In the genomic region with DNA sequence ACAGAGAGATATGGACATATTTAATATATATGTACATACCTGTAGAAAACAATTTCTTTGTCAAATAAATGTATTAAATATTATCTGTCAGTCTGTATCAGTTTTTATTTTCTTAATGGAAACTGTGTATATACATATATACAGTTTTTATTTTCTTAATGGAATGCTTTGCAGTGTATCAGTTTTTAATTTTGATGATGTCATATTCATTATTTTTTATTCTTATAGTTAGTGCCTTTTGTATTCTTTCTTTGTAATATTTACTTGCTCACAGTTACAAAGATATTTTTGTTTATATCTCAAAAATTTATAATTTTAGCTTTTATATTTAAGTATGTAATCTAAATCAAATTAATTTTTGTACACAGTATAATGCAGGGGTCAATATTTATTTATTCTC, we compare ENCODE assay signal across 1 cellular context.
TF ChIP-seq lines count a peak whose summit lies in the region.

No MANE protein-coding gene starts in this region.

TF ChIP-seq in HepG2, 621 proteins besides CTCF, POLR2A, EP300 and RAD21 (continued from another document):
- TF ChIP-seq MXI1 (IDR thresholded peaks at IDR 0.05; ENCODE audit: borderline replicate concordance, low read depth, low read length) (no peak), POGZ (CRISPR knock-in tag; IDR thresholded peaks at IDR 0.05) (no peak)
